Comparison of ENCODE assay signal across 11 cellular contexts in the genomic region with DNA sequence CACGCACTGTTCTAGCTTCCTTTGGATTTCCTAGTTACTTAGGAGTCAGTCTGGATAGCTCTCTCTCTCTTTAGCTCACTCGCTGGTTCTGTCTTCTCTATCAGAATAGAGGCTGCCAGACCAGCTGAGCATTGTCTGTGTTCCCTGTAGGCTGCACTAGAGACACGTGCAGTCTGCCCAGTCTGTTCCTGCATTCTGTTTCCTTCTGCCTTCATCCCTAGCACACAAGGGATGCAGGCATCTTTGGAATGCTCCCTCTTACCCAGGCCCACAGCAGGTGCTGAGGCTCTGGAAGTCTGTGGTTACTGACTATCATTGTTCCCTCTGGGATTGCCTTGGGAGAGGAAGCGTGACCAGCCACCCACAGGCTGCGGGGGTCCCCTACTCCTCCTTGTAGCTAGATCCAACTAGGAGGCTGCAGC.
DNase-seq lines count a peak whose midpoint lies in the region; ATAC-seq, FAIRE-seq and TF ChIP-seq lines count a peak whose summit lies in the region.
"Had no signal": no experiment of that assay in that cellular context is flagged by ENCODE, and none has a peak within 500 bp of the region (broad histone marks: within the 10 kb centered on the region; RNA-seq: fewer than 3 reads in every experiment).

No MANE protein-coding gene starts in this region.

- H3K36me3 Mint-ChIP-seq in chondrocyte (ENCODE audit: low read depth): no peaks in the 10 kb centered on the region
- no peaks in the 10 kb centered on the region for H3K36me3 Mint-ChIP-seq in T-helper 2 cell treated with Interferon-gamma antibody and Interleukin-4, amounts not matched to agents 5 μg/mL and 100 μg/mL, for 36 hours (ENCODE audit: low read depth)

- peak; percentile 72 for TF ChIP-seq CTCF in chondrocyte (IDR thresholded peaks at IDR 0.05)

- H3K4me3 Mint-ChIP-seq in chondrocyte (ENCODE audit: unreplicated experiment): no peak overlapping the region
- H3K4me3 Mint-ChIP-seq in T-helper 2 cell treated with Interferon-gamma antibody and Interleukin-4, amounts not matched to agents 5 μg/mL and 100 μg/mL, for 36 hours: no peak overlapping the region
- H3K4me3 Mint-ChIP-seq: activated naive CD8-positive, alpha-beta T cell treated with anti-CD3 and anti-CD28 coated beads, Interleukin-2, amount 50 U/mL, for 24 hours had no signal

- ATAC-seq in GM18505 (IDR thresholded peaks at IDR 0.05; ENCODE audit: unreplicated experiment): no peak
- ATAC-seq: activated naive CD8-positive, alpha-beta T cell treated with anti-CD3 and anti-CD28 coated beads, Interleukin-2, amount 50 U/mL, for 24 hours had no signal

- H3K9me3 Mint-ChIP-seq in chondrocyte (ENCODE audit: low read depth): no peaks in the 10 kb centered on the region
- H3K9me3 Mint-ChIP-seq in T-helper 2 cell treated with Interferon-gamma antibody and Interleukin-4, amounts not matched to agents 5 μg/mL and 100 μg/mL, for 36 hours: peaks cover 4% of the 10 kb centered on the region
- H3K9me3 Mint-ChIP-seq: activated naive CD8-positive, alpha-beta T cell treated with anti-CD3 and anti-CD28 coated beads, Interleukin-2, amount 50 U/mL, for 24 hours had no signal

- peak overlapping the region; percentile 58 for H3K27ac Mint-ChIP-seq in chondrocyte (ENCODE audit: unreplicated experiment)
- no peak overlapping the region for H3K27ac Mint-ChIP-seq in T-helper 2 cell treated with Interferon-gamma antibody and Interleukin-4, amounts not matched to agents 5 μg/mL and 100 μg/mL, for 36 hours
- H3K27ac Mint-ChIP-seq: activated naive CD8-positive, alpha-beta T cell treated with anti-CD3 and anti-CD28 coated beads, Interleukin-2, amount 50 U/mL, for 24 hours had no signal

- H3K4me3 ChIP-seq in skeletal muscle cell (ENCODE audit: low read depth, low read length): no peak overlapping the region
- H3K4me3 ChIP-seq: psoas muscle had no signal

- TF ChIP-seq POLR2A in GM18505 (IDR thresholded peaks at IDR 0.05; ENCODE audit: borderline replicate concordance, extremely low read depth, insufficient read depth, insufficient read length) (no peak), GM12891 (IDR thresholded peaks at IDR 0.05; ENCODE audit: low read depth, low read length) (no peak)

- H3K27me3 Mint-ChIP-seq in chondrocyte (ENCODE audit: low read depth): no peaks in the 10 kb centered on the region
- no peaks in the 10 kb centered on the region for H3K27me3 Mint-ChIP-seq in T-helper 2 cell treated with Interferon-gamma antibody and Interleukin-4, amounts not matched to agents 5 μg/mL and 100 μg/mL, for 36 hours (ENCODE audit: low read depth)

- DNase-seq in M059J (ENCODE audit: low read depth) (peak; percentile 35), chondrocyte (ENCODE audit: low spot score) (no peak), iris pigment epithelial cell (ENCODE audit: low read depth) (peak; percentile 32), skeletal muscle cell (ENCODE audit: low read depth) (peak; percentile 66), GM12891 (ENCODE audit: insufficient read length, low spot score) (no peak), NCI-H2029 (lab: John Stamatoyannopoulos, UW) (no peak)
- DNase-seq in T-helper 2 cell treated with Interferon-gamma antibody and Interleukin-4, amounts not matched to agents 5 μg/mL and 100 μg/mL, for 36 hours (ENCODE audit: low spot score): no peak
- DNase-seq: activated CD4-positive, CD25-positive, alpha-beta regulatory T cell treated with anti-CD3 and anti-CD28 coated beads, Interleukin-2, amount 50 U/mL, for 72 hours; activated naive CD8-positive, alpha-beta T cell treated with anti-CD3 and anti-CD28 coated beads, Interleukin-2, amount 50 U/mL, for 24 hours; psoas muscle had no signal

- H3K4me1 Mint-ChIP-seq in chondrocyte (ENCODE audit: low read depth): peaks cover 29% of the 10 kb centered on the region
- H3K4me1 Mint-ChIP-seq in T-helper 2 cell treated with Interferon-gamma antibody and Interleukin-4, amounts not matched to agents 5 μg/mL and 100 μg/mL, for 36 hours (ENCODE audit: low read depth): no peaks in the 10 kb centered on the region
- H3K4me1 Mint-ChIP-seq: activated naive CD8-positive, alpha-beta T cell treated with anti-CD3 and anti-CD28 coated beads, Interleukin-2, amount 50 U/mL, for 24 hours had no signal

- FAIRE-seq in GM12891 (lab: Jason Lieb, UNC): no peak

TF ChIP-seq in GM12891, 5 proteins besides CTCF, POLR2A, EP300 and RAD21:
- no peak for TF ChIP-seq PAX5 (IDR thresholded peaks at IDR 0.05; ENCODE audit: insufficient read depth, low read length, severe bottlenecking)
- TF ChIP-seq SPI1 (IDR thresholded peaks at IDR 0.05; ENCODE audit: low read depth, low read length): no peak
- TF ChIP-seq POLR2AphosphoS5 (IDR thresholded peaks at IDR 0.05; ENCODE audit: low read depth, low read length): no peak
- no peak for TF ChIP-seq TAF1 (IDR thresholded peaks at IDR 0.05; ENCODE audit: low read depth, low read length)
- no peak for TF ChIP-seq POU2F2 (IDR thresholded peaks at IDR 0.05; ENCODE audit: low read depth, low read length)

Comparison
In these comparisons a context has a peak if more than half of its experiments do, and no peak if none do; other contexts are left out.
1. DNase-seq: peak in M059J (single experiment), iris pigment epithelial cell (single experiment) and skeletal muscle cell (single experiment); none in chondrocyte (single experiment), GM12891 (single experiment), NCI-H2029 (single experiment) and T-helper 2 cell treated with Interferon-gamma antibody and Interleukin-4, amounts not matched to agents 5 μg/mL and 100 μg/mL, for 36 hours (single experiment).